In the genomic region with DNA sequence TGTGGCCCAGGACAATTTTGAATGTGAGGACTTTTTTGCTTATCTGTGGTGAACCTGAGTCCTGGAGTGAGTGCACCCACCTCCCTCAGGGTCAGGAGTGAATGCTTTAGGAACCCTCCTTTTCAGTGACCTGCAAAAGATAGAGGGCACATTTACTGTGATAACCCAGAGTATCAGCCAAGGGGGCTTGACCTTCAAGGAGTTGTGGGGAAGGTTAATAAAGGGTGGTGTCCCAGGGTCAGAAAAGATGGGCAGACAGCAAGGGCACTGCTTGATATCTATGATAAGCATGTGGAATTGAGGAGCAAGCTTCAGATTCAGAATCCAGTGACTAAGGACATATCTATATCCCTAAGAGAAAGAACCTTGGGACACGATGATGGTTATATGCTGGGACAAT, we compare ENCODE assay signal across 22 cellular contexts. TPM values are rescaled to one million over a fixed set of nuclear protein-coding genes. Genes with fewer than 3 reads are reported as not detected.
A peak's percentile ranks its signal among the peaks of the same experiment; 100 is the strongest.
DNase-seq lines count a peak whose midpoint lies in the region; ATAC-seq and TF ChIP-seq lines count a peak whose summit lies in the region.
"Had no signal": no experiment of that assay in that cellular context is flagged by ENCODE, and none has a peak within 500 bp of the region (broad histone marks: within the 10 kb centered on the region; RNA-seq: fewer than 3 reads in every experiment).

No MANE protein-coding gene starts in this region.

- H3K79me2 ChIP-seq in smooth muscle cell (ENCODE audit: low read depth), result no peaks in the 10 kb centered on the region
- H3K79me2 ChIP-seq: parathyroid adenoma had no signal

- no peaks in the 10 kb centered on the region for H3F3A ChIP-seq in smooth muscle cell (ENCODE audit: low read depth)

- no peak overlapping the region for H2AFZ ChIP-seq in smooth muscle cell (ENCODE audit: low read depth)
- H2AFZ ChIP-seq: parathyroid adenoma had no signal

- H4K20me1 ChIP-seq in smooth muscle cell (ENCODE audit: low read depth), result no peaks in the 10 kb centered on the region

- ATAC-seq in activated T-cell treated with anti-CD3 and anti-CD28 coated beads, Interleukin-2, amount 50 U/mL, for 4 hours, result no peak
- ATAC-seq in naive B cell (ENCODE audit: low read depth in 2 of 2) (no peak), Right ventricle myocardium inferior (no peak)
- ATAC-seq: WTC11 had no signal

- peak overlapping the region; percentile 10 to 100 (median 99) for H3K4me3 Mint-ChIP-seq in CD4-positive, alpha-beta memory T cell
- peak overlapping the region; percentile 95 for H3K4me3 Mint-ChIP-seq in activated T-cell treated with anti-CD3 and anti-CD28 coated beads, Interleukin-2, amount 50 U/mL, for 4 hours
- H3K4me3 Mint-ChIP-seq in naive B cell, result peak overlapping the region in 7 of 8 donors; percentile 88 to 99 (median 97)
- H3K4me3 Mint-ChIP-seq: WTC11 had no signal

- no peak overlapping the region for H3K9ac ChIP-seq in smooth muscle cell (ENCODE audit: low read depth)
- H3K9ac ChIP-seq: parathyroid adenoma had no signal

- peaks cover 46% of the 10 kb centered on the region for H3K4me1 ChIP-seq in CD4-positive, alpha-beta memory T cell (ENCODE audit: insufficient read depth, low read length)
- H3K4me1 ChIP-seq in smooth muscle cell (ENCODE audit: low read depth), result no peaks in the 10 kb centered on the region
- H3K4me1 ChIP-seq: breast epithelium, HAP-1, parathyroid adenoma, SJCRH30 had no signal

- DNase-seq in CD4-positive, alpha-beta memory T cell, result peak in 1 of 5 donors; percentile 32
- no peak for DNase-seq in activated T-cell treated with anti-CD3 and anti-CD28 coated beads, Interleukin-2, amount 50 U/mL, for 4 hours
- no peak for DNase-seq in naive B cell
- DNase-seq in smooth muscle cell (lab: John Stamatoyannopoulos, UW; ENCODE audit: unreplicated experiment), result no peak
- no peak for DNase-seq in Right ventricle myocardium inferior (ENCODE audit: missing footprints)
- no peak for DNase-seq in AML-193 (lab: John Stamatoyannopoulos, UW)
- DNase-seq: adrenal gland, BE2C, cortex of kidney, GDM1, head of caudate nucleus, left ventricle myocardium inferior, NCI-H1417 treated with DMSO at 0.1 percent for 48 hours, NCI-H774, sigmoid colon, SJCRH30, upper lobe of left lung had no signal

- intact Hi-C loops in CD4-positive, alpha-beta memory T cell (cut with micrococcal nuclease), result no loop called here
- intact Hi-C loops in Right ventricle myocardium inferior (cut with DNase I), result no loop called here

- H3K4me3 ChIP-seq in CD4-positive, alpha-beta memory T cell (ENCODE audit: low read length in 2 of 2), result no peak overlapping the region
- H3K4me3 ChIP-seq in smooth muscle cell, result no peak overlapping the region
- H3K4me3 ChIP-seq: adrenal gland, breast epithelium, HAP-1, left ventricle myocardium inferior, sigmoid colon, SJCRH30, upper lobe of left lung had no signal

- peaks cover 0 to 16% (median under 1%) of the 10 kb centered on the region in 8 donors for H3K9me3 Mint-ChIP-seq in CD4-positive, alpha-beta memory T cell
- H3K9me3 Mint-ChIP-seq in activated T-cell treated with anti-CD3 and anti-CD28 coated beads, Interleukin-2, amount 50 U/mL, for 4 hours, result no peaks in the 10 kb centered on the region
- H3K9me3 Mint-ChIP-seq in naive B cell, result no peaks in the 10 kb centered on the region
- H3K9me3 Mint-ChIP-seq: WTC11 had no signal

- H3K36me3 ChIP-seq in CD4-positive, alpha-beta memory T cell (ENCODE audit: insufficient read depth, low read length), result peaks cover 49% of the 10 kb centered on the region
- H3K36me3 ChIP-seq in smooth muscle cell (ENCODE audit: low read depth), result no peaks in the 10 kb centered on the region
- H3K36me3 ChIP-seq: breast epithelium, HAP-1, sigmoid colon, SJCRH30 had no signal

- peaks cover 68 to 81% of the 10 kb centered on the region in 2 donors for H3K36me3 Mint-ChIP-seq in CD4-positive, alpha-beta memory T cell
- H3K36me3 Mint-ChIP-seq in activated T-cell treated with anti-CD3 and anti-CD28 coated beads, Interleukin-2, amount 50 U/mL, for 4 hours (ENCODE audit: insufficient read depth), result peaks cover 56% of the 10 kb centered on the region
- peaks cover 35 to 44% of the 10 kb centered on the region in 2 donors for H3K36me3 Mint-ChIP-seq in naive B cell

- no peak overlapping the region for H3K27ac ChIP-seq in CD4-positive, alpha-beta memory T cell (ENCODE audit: low read depth, low read length)
- no peak overlapping the region for H3K27ac ChIP-seq in smooth muscle cell (ENCODE audit: low read depth)
- H3K27ac ChIP-seq: adrenal gland, breast epithelium, left ventricle myocardium inferior, parathyroid adenoma, sigmoid colon, SJCRH30 had no signal

- 91% methylated on average over 1 of the region's 1 CpG for WGBS in smooth muscle cell (ENCODE audit: low lambda C conversion rate)

- POLR2A ChIA-PET in CD4-positive, alpha-beta memory T cell (lab: Charles Lee; ENCODE audit: partially characterized antibody), result interaction anchor here (0.9 to 5.5 kb wide), 11 partner anchors 9 to 156 kb away, joined by 3 to 118 read pairs (median 18); no protein-coding TSS in a partner anchor

- peak overlapping the region; percentile 22 to 100 (median 74) for H3K27ac Mint-ChIP-seq in CD4-positive, alpha-beta memory T cell
- peak overlapping the region in 5 of 6 donors; percentile 67 to 100 (median 77) for H3K27ac Mint-ChIP-seq in naive B cell
- H3K27ac Mint-ChIP-seq: WTC11 had no signal

- peaks cover 0 to 3% of the 10 kb centered on the region in 2 donors for H3K27me3 Mint-ChIP-seq in CD4-positive, alpha-beta memory T cell
- no peaks in the 10 kb centered on the region for H3K27me3 Mint-ChIP-seq in activated T-cell treated with anti-CD3 and anti-CD28 coated beads, Interleukin-2, amount 50 U/mL, for 4 hours (ENCODE audit: low read depth)
- H3K27me3 Mint-ChIP-seq in naive B cell, result no peaks in the 10 kb centered on the region

- H3K4me2 ChIP-seq in smooth muscle cell, result no peak overlapping the region

- H3K27me3 ChIP-seq in CD4-positive, alpha-beta memory T cell (ENCODE audit: insufficient read depth, low read length), result no peaks in the 10 kb centered on the region
- no peaks in the 10 kb centered on the region for H3K27me3 ChIP-seq in smooth muscle cell (ENCODE audit: low read depth)
- H3K27me3 ChIP-seq: adrenal gland, BE2C, breast epithelium, sigmoid colon, SJCRH30, upper lobe of left lung had no signal

- CTCF ChIA-PET in CD4-positive, alpha-beta memory T cell (lab: Charles Lee; ENCODE audit: partially characterized antibody), result no interaction called here

- H3K9me3 ChIP-seq in CD4-positive, alpha-beta memory T cell (ENCODE audit: control insufficient read depth in 1 of 2, low read length in 2 of 2), result no peaks in the 10 kb centered on the region
- no peaks in the 10 kb centered on the region for H3K9me3 ChIP-seq in smooth muscle cell (replicated peaks; ENCODE audit: low read depth)
- H3K9me3 ChIP-seq: adrenal gland, BE2C, breast epithelium, HAP-1, left ventricle myocardium inferior, sigmoid colon, SJCRH30, upper lobe of left lung had no signal

- peak; percentile 14 for TF ChIP-seq POLR2A in GM18526 (IDR thresholded peaks at IDR 0.05; ENCODE audit: extremely low read depth, insufficient read length)

- TF ChIP-seq CTCF in smooth muscle cell (IDR thresholded peaks at IDR 0.05; ENCODE audit: borderline replicate concordance, insufficient read depth, poor library complexity, severe bottlenecking), result no peak

- H3K4me1 Mint-ChIP-seq in CD4-positive, alpha-beta memory T cell, result peaks cover 41 to 80% (median 58%) of the 10 kb centered on the region in 4 donors
- H3K4me1 Mint-ChIP-seq in activated T-cell treated with anti-CD3 and anti-CD28 coated beads, Interleukin-2, amount 50 U/mL, for 4 hours (ENCODE audit: low read depth), result peaks cover 43% of the 10 kb centered on the region
- H3K4me1 Mint-ChIP-seq in naive B cell, result peaks cover 56 to 90% (median 68%) of the 10 kb centered on the region in 3 donors

RNA-seq across cellular contexts. Expression of gene HLA-A, which starts 4.5 kb away (rescaled TPM):
- total RNA-seq in CD4-positive, alpha-beta memory T cell, result 1,000 to 10,000 TPM; 2,115 to 2,200 TPM
- polyA plus RNA-seq in CD4-positive, alpha-beta memory T cell, result 1,000 to 10,000 TPM; 2,923 to 3,137 TPM
- total RNA-seq in activated T-cell treated with anti-CD3 and anti-CD28 coated beads, Interleukin-2, amount 50 U/mL, for 4 hours, result 1,000 to 10,000 TPM; 1,247 to 1,756 (median 1,527) TPM
- polyA plus RNA-seq in naive B cell (ENCODE audit: low read depth in 6 of 6), result 1,000 to 10,000 TPM; 1,115 to 2,161 (median 1,804) TPM
- total RNA-seq in smooth muscle cell, result 287 and 310 TPM in 2 replicates
- 489 and 558 TPM in 2 replicates for polyA plus RNA-seq in smooth muscle cell
- total RNA-seq in Right ventricle myocardium inferior, result 249 TPM
